Comparison of ENCODE assay signal across 25 cellular contexts in the genomic region with DNA sequence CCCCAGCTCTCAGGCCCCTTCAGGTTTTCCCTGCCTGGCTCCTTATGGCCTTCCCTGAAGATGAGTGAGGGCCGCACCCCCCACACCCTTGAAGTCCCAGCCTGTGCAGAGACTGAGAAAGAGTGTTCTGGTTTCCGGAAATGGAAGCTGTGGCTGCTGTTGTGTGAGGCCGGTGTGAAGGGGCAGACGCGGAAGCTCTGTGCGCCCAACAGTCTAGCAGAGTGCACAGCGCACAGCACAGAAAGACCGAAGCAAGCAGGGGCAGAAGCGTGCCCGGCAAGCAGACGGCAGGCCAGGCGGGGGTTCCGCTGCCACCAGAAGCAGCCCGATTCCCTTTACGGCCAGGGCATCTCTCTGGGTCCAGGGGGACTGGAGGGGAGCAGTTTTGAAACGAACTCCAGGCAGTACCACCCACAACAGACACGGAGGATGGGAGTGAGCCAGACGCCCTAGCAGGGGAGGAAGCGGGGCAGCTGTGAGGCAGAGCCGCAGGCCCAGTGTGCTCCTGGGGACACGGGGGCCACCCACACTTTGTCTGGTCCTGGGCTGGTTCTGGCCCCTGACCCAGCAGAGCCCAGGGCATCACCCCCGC. TPM values are rescaled to one million over a fixed set of nuclear protein-coding genes. Genes with fewer than 3 reads are reported as not detected.
DNase-seq lines count a peak whose midpoint lies in the region; ATAC-seq, FAIRE-seq and TF ChIP-seq lines count a peak whose summit lies in the region.
"Had no signal": no experiment of that assay in that cellular context is flagged by ENCODE, and none has a peak within 500 bp of the region (broad histone marks: within the 10 kb centered on the region; RNA-seq: fewer than 3 reads in every experiment).

No MANE protein-coding gene starts in this region.

- no peak overlapping the region for H2BK120ac ChIP-seq in H1 (replicated peaks; ENCODE audit: low read depth, low read length)

- peak overlapping the region; percentile 86 for H3K4me3 Mint-ChIP-seq in CD4-positive, alpha-beta T cell
- H3K4me3 Mint-ChIP-seq in T-cell, result peak overlapping the region; percentile 62 to 68 (median 67)
- H3K4me3 Mint-ChIP-seq: activated B cell treated with CpG ODN at 0.5 μM for 24 hours; activated T-helper 1 cell treated with anti-CD3 and anti-CD28 coated beads, Interleukin-12 subunit alpha, Interleukin-12 subunit beta, Interleukin-2, Interleukin-4 antibody, amounts not matched to agents 30 ng/mL and 10 ng/mL and 1 ng/mL, durations not matched to agents 14 hours and 24 hours and 36 hours; mesothelial cell of epicardium had no signal

- H3K56ac ChIP-seq in H1 (replicated peaks; ENCODE audit: insufficient read length, low read depth, low read length), result no peak overlapping the region

- H3K4me2 ChIP-seq in SK-N-SH (no peak overlapping the region), H1 (ENCODE audit: insufficient read depth in 1 of 2, low read depth in 2 of 2, low read length in 2 of 2) (no peak overlapping the region)

- no peaks in the 10 kb centered on the region for H3F3A ChIP-seq in SK-N-SH (replicated peaks; ENCODE audit: insufficient read depth)

- H3K27me3 ChIP-seq in SK-N-SH (ENCODE audit: insufficient read depth) (peaks cover 70% of the 10 kb centered on the region), H1 (replicated peaks in 1 of 4; ENCODE audit: control insufficient read depth in 3 of 4, extremely low read depth in 1 of 4, insufficient read depth in 3 of 4, low read length in 3 of 4) (no peaks in the 10 kb centered on the region)
- H3K27me3 ChIP-seq in CD4-positive, alpha-beta T cell (ENCODE audit: control insufficient read depth, insufficient read depth, low read length), result no peaks in the 10 kb centered on the region
- H3K27me3 ChIP-seq: neutrophil had no signal

- H4K8ac ChIP-seq in H1 (ENCODE audit: extremely low read depth, insufficient read depth, low read length), result peak overlapping the region; percentile 57; the same call in 1 of the 2 replicates

- DNase-seq in SK-N-SH, result no peak
- peak in 1 of 10 experiments; percentile 15 for DNase-seq in CD4-positive, alpha-beta T cell
- DNase-seq in T-cell, result peak in 7 of 34 experiments; percentile 7 to 33 (median 10)
- DNase-seq in H1 (ENCODE audit: low read depth in 1 of 2, low spot score in 2 of 2), result no peak
- no peak for DNase-seq in NCI-H2081 (lab: John Stamatoyannopoulos, UW)
- DNase-seq: activated B cell treated with CpG ODN at 0.5 μM for 24 hours, C1 segment of cervical spinal cord, DMS79 treated with DMSO at 0.1 percent for 48 hours, KBM-7, NCI-H2227 treated with DMSO at 0.1 percent for 48 hours, trophoblast cell had no signal

- no peak for TF ChIP-seq RAD21 in SK-N-SH (IDR thresholded peaks at IDR 0.05; ENCODE audit: low read length)
- TF ChIP-seq RAD21 in H1 (IDR thresholded peaks at IDR 0.05 in 1 of 2, conservative IDR thresholded peaks at IDR 0.05 in 1 of 2; ENCODE audit: low read depth in 2 of 2, low read length in 2 of 2), result no peak

- H2AK5ac ChIP-seq in H1 (ENCODE audit: low read depth, low read length), result no peak overlapping the region

- no peak overlapping the region for H3K23ac ChIP-seq in H1 (ENCODE audit: insufficient read length)

- no peak overlapping the region for H4K5ac ChIP-seq in H1 (ENCODE audit: insufficient read length, low read depth, low read length)

- H2BK12ac ChIP-seq in H1 (ENCODE audit: low read depth, low read length), result no peak overlapping the region

- no peak overlapping the region for H2BK5ac ChIP-seq in H1 (ENCODE audit: low read depth, low read length)

- H3K27me3 Mint-ChIP-seq in CD4-positive, alpha-beta T cell, result no peaks in the 10 kb centered on the region
- no peaks in the 10 kb centered on the region for H3K27me3 Mint-ChIP-seq in T-cell
- H3K27me3 Mint-ChIP-seq: activated B cell treated with CpG ODN at 0.5 μM for 24 hours had no signal

- H3K9ac ChIP-seq in SK-N-SH (no peak overlapping the region), H1 (replicated peaks in 1 of 4; ENCODE audit: extremely low read depth in 1 of 4, low read depth in 3 of 4, low read length in 3 of 4) (no peak overlapping the region)

- no peak for FAIRE-seq in H1 (lab: Jason Lieb, UNC)
- FAIRE-seq: A204.1, astrocyte, GM18507 had no signal

- POLR2A ChIA-PET in SK-N-SH (lab: Yijun Ruan, JAX) (no interaction called here), T-cell (lab: Charles Lee) (no interaction called here), H1 (lab: Charles Lee; ENCODE audit: partially characterized antibody) (interaction anchor here (1.1 to 1.8 kb wide), 2 partner anchors 14 to 26 kb away, joined by 3 to 4 read pairs; no protein-coding TSS in a partner anchor)
- POLR2A ChIA-PET in CD4-positive, alpha-beta T cell (lab: Charles Lee), result no interaction called here

- ATAC-seq in SK-N-SH treated with all-trans-retinoic acid at 6 μM for 48 hours (peak; percentile 31), T-cell (replicated peaks in 1 of 4) (peak; percentile 69 to 82 (median 80)), HG03108 (IDR thresholded peaks at IDR 0.05; ENCODE audit: unreplicated experiment) (no peak), HG02973 (IDR thresholded peaks at IDR 0.05; ENCODE audit: unreplicated experiment) (no peak)
- peak; percentile 68 for ATAC-seq in CD4-positive, alpha-beta T cell (ENCODE audit: poor library complexity)

- no peak overlapping the region for H2AFZ ChIP-seq in SK-N-SH (ENCODE audit: low read depth)
- no peak overlapping the region for H2AFZ ChIP-seq in H1 (ENCODE audit: low read length)

- H3K4me1 ChIP-seq in SK-N-SH (ENCODE audit: control insufficient read depth in 1 of 2, insufficient read depth in 2 of 2, low read depth in 1 of 2, low read length in 1 of 2) (no peaks in the 10 kb centered on the region), H1 (replicated peaks in 1 of 4; ENCODE audit: control insufficient read depth in 3 of 4, insufficient read depth in 4 of 4, low read length in 3 of 4) (no peaks in the 10 kb centered on the region)

- no peaks in the 10 kb centered on the region for H3K36me3 Mint-ChIP-seq in CD4-positive, alpha-beta T cell (ENCODE audit: low read depth)
- H3K36me3 Mint-ChIP-seq in T-cell, result no peaks in the 10 kb centered on the region

- H3K14ac ChIP-seq in H1 (ENCODE audit: insufficient read length), result no peak overlapping the region

- no peak overlapping the region for H3K4ac ChIP-seq in H1 (replicated peaks; ENCODE audit: insufficient read length, low read depth, low read length)

- H3K79me2 ChIP-seq in SK-N-SH (ENCODE audit: insufficient read depth) (no peaks in the 10 kb centered on the region), H1 (ENCODE audit: control insufficient read depth in 1 of 2, insufficient read depth in 2 of 2, low read length in 2 of 2) (no peaks in the 10 kb centered on the region)

- H3K27ac Mint-ChIP-seq in CD4-positive, alpha-beta T cell, result no peak overlapping the region
- peak overlapping the region; percentile 88 to 89 for H3K27ac Mint-ChIP-seq in T-cell
- H3K27ac Mint-ChIP-seq: activated B cell treated with CpG ODN at 0.5 μM for 24 hours; activated T-helper 1 cell treated with anti-CD3 and anti-CD28 coated beads, Interleukin-12 subunit alpha, Interleukin-12 subunit beta, Interleukin-2, Interleukin-4 antibody, amounts not matched to agents 30 ng/mL and 10 ng/mL and 1 ng/mL, durations not matched to agents 14 hours and 24 hours and 36 hours; mesothelial cell of epicardium had no signal

- H3K4me3 ChIP-seq in SK-N-SH (ENCODE audit: low read depth in 2 of 2, low read length in 1 of 2) (no peak overlapping the region), H1 (ENCODE audit: extremely low read depth in 1 of 4, insufficient read depth in 2 of 4, low read depth in 3 of 4, low read length in 4 of 4) (no peak overlapping the region)

- H2BK15ac ChIP-seq in H1 (ENCODE audit: low read length), result no peak overlapping the region

- intact Hi-C loops in CD4-positive, alpha-beta T cell (cut with DNase I, micrococcal nuclease), result no loop called here

- WGBS in SK-N-SH (ENCODE audit: low lambda C conversion rate), result 13% methylated on average over 21 of the region's 22 CpGs
- WGBS in H1 (ENCODE audit: extremely low coverage in 1 of 2, insufficient coverage in 1 of 2, insufficient read length in 1 of 2, insufficient replicate concordance in 2 of 2, low coverage in 1 of 2, low lambda C conversion rate in 2 of 2, missing lambda C conversion rate in 1 of 2), 2 experiments, result 94% methylated on average over 21 of the region's 22 CpGs; no CpG with 5 or more reads in 1 of the 2 experiments

- H3K9me3 ChIP-seq in SK-N-SH (no peaks in the 10 kb centered on the region), H1 (ENCODE audit: insufficient read depth in 2 of 2, low read depth in 1 of 2, low read length in 1 of 2) (no peaks in the 10 kb centered on the region)
- H3K9me3 ChIP-seq in CD4-positive, alpha-beta T cell (ENCODE audit: control insufficient read depth, low read length), result no peaks in the 10 kb centered on the region
- H3K9me3 ChIP-seq: neutrophil had no signal

- H3K9me3 Mint-ChIP-seq in CD4-positive, alpha-beta T cell, result no peaks in the 10 kb centered on the region
- H3K9me3 Mint-ChIP-seq in T-cell, result no peaks in the 10 kb centered on the region
- H3K9me3 Mint-ChIP-seq: activated B cell treated with CpG ODN at 0.5 μM for 24 hours; activated T-helper 1 cell treated with anti-CD3 and anti-CD28 coated beads, Interleukin-12 subunit alpha, Interleukin-12 subunit beta, Interleukin-2, Interleukin-4 antibody, amounts not matched to agents 30 ng/mL and 10 ng/mL and 1 ng/mL, durations not matched to agents 14 hours and 24 hours and 36 hours; mesothelial cell of epicardium had no signal

- H2BK20ac ChIP-seq in H1 (ENCODE audit: low read length), result no peak overlapping the region

- CTCF ChIA-PET in SK-N-SH (lab: Yijun Ruan, JAX), result interaction anchor here (0.7 to 1.9 kb wide), 4 partner anchors 10 to 105 kb away, joined by 3 to 7 read pairs (median 4); no protein-coding TSS in a partner anchor
- CTCF ChIA-PET in CD4-positive, alpha-beta T cell (lab: Charles Lee), result no interaction called here
- CTCF ChIA-PET in T-cell (lab: Charles Lee), result no interaction called here
- CTCF ChIA-PET in H1 (lab: Charles Lee; ENCODE audit: partially characterized antibody), result interaction anchor here (1.7 kb wide), 1 partner anchor 10 kb away, joined by 6 read pairs; no protein-coding TSS in a partner anchor

- H3K9me2 ChIP-seq in SK-N-SH, result no peaks in the 10 kb centered on the region

- H4K20me1 ChIP-seq in SK-N-SH (ENCODE audit: insufficient read depth), result 0 out of 2 replicates have a peak, but pooled peaks cover 2% of the 10 kb centered on the region
- peaks cover 2 to 11% of the 10 kb centered on the region in 2 experiments for H4K20me1 ChIP-seq in H1 (replicated peaks in 1 of 2; ENCODE audit: control insufficient read depth in 1 of 2, insufficient read depth in 2 of 2, low read length in 2 of 2)

- H3K36me3 ChIP-seq in SK-N-SH (replicated peaks in 1 of 2; ENCODE audit: control insufficient read depth in 1 of 2, insufficient read depth in 2 of 2, low read length in 1 of 2) (no peaks in the 10 kb centered on the region), H1 (ENCODE audit: control insufficient read depth in 2 of 4, insufficient read depth in 4 of 4, low read length in 3 of 4) (peaks cover 0 to 45% (median 3%) of the 10 kb centered on the region in 4 experiments; a peak in 4 of 8 replicates)
- H3K36me3 ChIP-seq: neutrophil had no signal

- no peak for TF ChIP-seq POLR2A in H1 (IDR thresholded peaks at IDR 0.05; ENCODE audit: control extremely low read depth in 1 of 2, low read depth in 2 of 2, low read length in 2 of 2)

- TF ChIP-seq EP300 in SK-N-SH (IDR thresholded peaks at IDR 0.05; ENCODE audit: borderline replicate concordance in 1 of 2, low read depth in 1 of 2, low read length in 1 of 2), result no peak
- no peak for TF ChIP-seq EP300 in H1 (IDR thresholded peaks at IDR 0.05; ENCODE audit: borderline replicate concordance in 1 of 2, low read depth in 2 of 2, low read length in 2 of 2)

- no peak for TF ChIP-seq CTCF in SK-N-SH (IDR thresholded peaks at IDR 0.05)
- no peak for TF ChIP-seq CTCF in CD4-positive, alpha-beta T cell (IDR thresholded peaks at IDR 0.05)
- TF ChIP-seq CTCF in H1 (IDR thresholded peaks at IDR 0.05; ENCODE audit: control extremely low read depth in 1 of 3, insufficient read depth in 1 of 3, low read depth in 1 of 3, low read length in 3 of 3), result no peak

- no peak overlapping the region for H4K91ac ChIP-seq in H1 (replicated peaks; ENCODE audit: insufficient read length, low read length)

- no peaks in the 10 kb centered on the region for H3K79me1 ChIP-seq in H1 (ENCODE audit: low read depth, low read length)

- H3K4me1 Mint-ChIP-seq in CD4-positive, alpha-beta T cell (ENCODE audit: low read depth), result peaks cover 5% of the 10 kb centered on the region
- peaks cover 0 to 7% (median 2%) of the 10 kb centered on the region in 3 donors for H3K4me1 Mint-ChIP-seq in T-cell
- H3K4me1 Mint-ChIP-seq: activated B cell treated with CpG ODN at 0.5 μM for 24 hours, mesothelial cell of epicardium had no signal

- H3K18ac ChIP-seq in H1 (ENCODE audit: extremely low read depth, low read length), result no peak overlapping the region

- H3K23me2 ChIP-seq in H1 (ENCODE audit: low read depth, low read length), result no peaks in the 10 kb centered on the region

- H3K27ac ChIP-seq in SK-N-SH (ENCODE audit: low read depth in 2 of 2, low read length in 1 of 2), result no peak overlapping the region
- no peak overlapping the region for H3K27ac ChIP-seq in CD4-positive, alpha-beta T cell (ENCODE audit: low read depth, low read length)
- no peak overlapping the region for H3K27ac ChIP-seq in H1 (ENCODE audit: low read depth, low read length)
- H3K27ac ChIP-seq: HL-60, neutrophil had no signal

RNA-seq across cellular contexts. Expression of gene TPSG1, which starts 16.7 kb away (rescaled TPM):
- not detected in 2 replicates for polyA plus RNA-seq in SK-N-SH (2012; rRNA removed)
- not detected in 2 replicates for polyA plus RNA-seq in SK-N-SH (2012; cell fraction: cytosol; rRNA removed)
- polyA plus RNA-seq in SK-N-SH (2012; cell fraction: nucleus; rRNA removed), result 0.05 TPM in 1 of 2 replicates, not detected in the other
- total RNA-seq in CD4-positive, alpha-beta T cell, result not detected
- total RNA-seq in T-cell, result not detected
- total RNA-seq in H1 (2021; fragmentation: NEBNext Ultra II Directional; extraction: Animal tissue kit (Norgen Biotek cat#: 25700)), result not detected in 2 replicates
- polyA plus RNA-seq in H1 (2011; rRNA removed), result not detected in 2 replicates
- polyA plus RNA-seq in H1 (2011; cell fraction: cytosol; rRNA removed), result not detected
- not detected for polyA plus RNA-seq in H1 (2011; cell fraction: nucleus; rRNA removed)
- polyA plus RNA-seq in H1 (2012, experiment 1 of 2), result 0.55 to 0.76 TPM (median 0.67 TPM) in 4 replicates
- polyA plus RNA-seq in H1 (2012, experiment 2 of 2), result not detected
- not detected for polyA plus RNA-seq in H1 (2013, experiment 1 of 2)
- polyA plus RNA-seq in H1 (2013, experiment 2 of 2), result not detected
- polyA minus RNA-seq in H1 (2011; rRNA and poly(A)+ RNA removed), result not detected in 2 replicates
- not detected for polyA minus RNA-seq in H1 (2011; cell fraction: cytosol; rRNA and poly(A)+ RNA removed)
- not detected for polyA minus RNA-seq in H1 (2011; cell fraction: nucleus; rRNA and poly(A)+ RNA removed)
- total RNA-seq: activated B cell treated with CpG ODN at 0.5 μM for 24 hours; activated T-helper 1 cell treated with anti-CD3 and anti-CD28 coated beads, Interleukin-12 subunit alpha, Interleukin-12 subunit beta, Interleukin-2, Interleukin-4 antibody, amounts not matched to agents 30 ng/mL and 10 ng/mL and 1 ng/mL, durations not matched to agents 14 hours and 24 hours and 36 hours; astrocyte; fibroblast of villous mesenchyme; mesothelial cell of epicardium; renal cortical epithelial cell; T-helper 1 cell treated with Interleukin-12 subunit alpha and Interleukin-12 subunit beta and Interleukin-4 antibody, amounts not matched to agents 30 ng/mL and 1 ng/mL, for 36 hours had no signal

RNA-seq across cellular contexts. Expression of gene TPSB2, which starts 21.6 kb away (rescaled TPM):
- polyA plus RNA-seq in SK-N-SH (2012; rRNA removed) (not detected in 2 replicates), H1 (2011; rRNA removed) (0.08 TPM in 1 of 2 replicates, not detected in the other)
- not detected in 2 replicates for polyA plus RNA-seq in SK-N-SH (2012; cell fraction: cytosol; rRNA removed)
- polyA plus RNA-seq in SK-N-SH (2012; cell fraction: nucleus; rRNA removed), result not detected in 2 replicates
- total RNA-seq in CD4-positive, alpha-beta T cell, result not detected
- 1 to 10 TPM in 1 of 5 donors, under 1 TPM in 3, not detected in 1; 0.32 to 4.3 (median 0.52) TPM for total RNA-seq in T-cell
- not detected in 2 replicates for total RNA-seq in H1 (2021; fragmentation: NEBNext Ultra II Directional; extraction: Animal tissue kit (Norgen Biotek cat#: 25700))
- 0.06 TPM for polyA plus RNA-seq in H1 (2011; cell fraction: cytosol; rRNA removed)
- 0.50 TPM for polyA plus RNA-seq in H1 (2011; cell fraction: nucleus; rRNA removed)
- polyA plus RNA-seq in H1 (2012, experiment 1 of 2), result not detected in 4 replicates
- polyA plus RNA-seq in H1 (2012, experiment 2 of 2), result not detected
- polyA plus RNA-seq in H1 (2013, experiment 1 of 2), result not detected
- polyA plus RNA-seq in H1 (2013, experiment 2 of 2), result not detected
- not detected in 2 replicates for polyA minus RNA-seq in H1 (2011; rRNA and poly(A)+ RNA removed)
- not detected for polyA minus RNA-seq in H1 (2011; cell fraction: cytosol; rRNA and poly(A)+ RNA removed)
- not detected for polyA minus RNA-seq in H1 (2011; cell fraction: nucleus; rRNA and poly(A)+ RNA removed)
- total RNA-seq: activated B cell treated with CpG ODN at 0.5 μM for 24 hours; activated T-helper 1 cell treated with anti-CD3 and anti-CD28 coated beads, Interleukin-12 subunit alpha, Interleukin-12 subunit beta, Interleukin-2, Interleukin-4 antibody, amounts not matched to agents 30 ng/mL and 10 ng/mL and 1 ng/mL, durations not matched to agents 14 hours and 24 hours and 36 hours; astrocyte; fibroblast of villous mesenchyme; mesothelial cell of epicardium; renal cortical epithelial cell; T-helper 1 cell treated with Interleukin-12 subunit alpha and Interleukin-12 subunit beta and Interleukin-4 antibody, amounts not matched to agents 30 ng/mL and 1 ng/mL, for 36 hours had no signal

RNA-seq across cellular contexts. Expression of gene TPSAB1, which starts 32.2 kb away (rescaled TPM):
- polyA plus RNA-seq in SK-N-SH (2012; rRNA removed) (not detected in 2 replicates), H1 (2011; rRNA removed) (0.09 TPM in 2 replicates)
- not detected in 2 replicates for polyA plus RNA-seq in SK-N-SH (2012; cell fraction: cytosol; rRNA removed)
- 0.06 TPM in 1 of 2 replicates, not detected in the other for polyA plus RNA-seq in SK-N-SH (2012; cell fraction: nucleus; rRNA removed)
- total RNA-seq in CD4-positive, alpha-beta T cell, result under 1 TPM in 1 of 2 experiments, not detected in 1; 0.22 TPM
- total RNA-seq in T-cell, result 1 to 10 TPM in 2 of 5 donors, under 1 TPM in 1, not detected in 2; 0.39 to 1.6 (median 1.2) TPM
- total RNA-seq in H1 (2021; fragmentation: NEBNext Ultra II Directional; extraction: Animal tissue kit (Norgen Biotek cat#: 25700)), result not detected in 2 replicates
- 0.12 TPM for polyA plus RNA-seq in H1 (2011; cell fraction: cytosol; rRNA removed)
- 1.5 TPM for polyA plus RNA-seq in H1 (2011; cell fraction: nucleus; rRNA removed)
- polyA plus RNA-seq in H1 (2012, experiment 1 of 2), result not detected in 4 replicates
- polyA plus RNA-seq in H1 (2012, experiment 2 of 2), result not detected
- polyA plus RNA-seq in H1 (2013, experiment 1 of 2), result not detected
- polyA plus RNA-seq in H1 (2013, experiment 2 of 2), result not detected
- not detected in 2 replicates for polyA minus RNA-seq in H1 (2011; rRNA and poly(A)+ RNA removed)
- not detected for polyA minus RNA-seq in H1 (2011; cell fraction: cytosol; rRNA and poly(A)+ RNA removed)
- polyA minus RNA-seq in H1 (2011; cell fraction: nucleus; rRNA and poly(A)+ RNA removed), result not detected
- total RNA-seq: activated B cell treated with CpG ODN at 0.5 μM for 24 hours; activated T-helper 1 cell treated with anti-CD3 and anti-CD28 coated beads, Interleukin-12 subunit alpha, Interleukin-12 subunit beta, Interleukin-2, Interleukin-4 antibody, amounts not matched to agents 30 ng/mL and 10 ng/mL and 1 ng/mL, durations not matched to agents 14 hours and 24 hours and 36 hours; astrocyte; fibroblast of villous mesenchyme; H4; mesothelial cell of epicardium; renal cortical epithelial cell; T-helper 1 cell treated with Interleukin-12 subunit alpha and Interleukin-12 subunit beta and Interleukin-4 antibody, amounts not matched to agents 30 ng/mL and 1 ng/mL, for 36 hours had no signal

RNA-seq across cellular contexts. Expression of gene TPSD1, which starts 47.5 kb away (rescaled TPM):
- polyA plus RNA-seq in SK-N-SH (2012; rRNA removed) (not detected in 2 replicates), H1 (2011; rRNA removed) (0.26 and 0.61 TPM in 2 replicates)
- not detected in 2 replicates for polyA plus RNA-seq in SK-N-SH (2012; cell fraction: cytosol; rRNA removed)
- polyA plus RNA-seq in SK-N-SH (2012; cell fraction: nucleus; rRNA removed), result not detected in 2 replicates
- total RNA-seq in CD4-positive, alpha-beta T cell, result not detected
- total RNA-seq in T-cell, result under 1 TPM in 4 of 5 donors, not detected in 1; 0.28 to 0.40 (median 0.31) TPM
- not detected in 2 replicates for total RNA-seq in H1 (2021; fragmentation: NEBNext Ultra II Directional; extraction: Animal tissue kit (Norgen Biotek cat#: 25700))
- polyA plus RNA-seq in H1 (2011; cell fraction: cytosol; rRNA removed), result 0.62 TPM
- 8.5 TPM for polyA plus RNA-seq in H1 (2011; cell fraction: nucleus; rRNA removed)
- polyA plus RNA-seq in H1 (2012, experiment 1 of 2), result 0.42 to 1.1 TPM (median 0.70 TPM) in 4 replicates
- polyA plus RNA-seq in H1 (2012, experiment 2 of 2), result 0.18 TPM
- polyA plus RNA-seq in H1 (2013, experiment 1 of 2), result 0.36 TPM
- 0.17 TPM for polyA plus RNA-seq in H1 (2013, experiment 2 of 2)
- polyA minus RNA-seq in H1 (2011; rRNA and poly(A)+ RNA removed), result 0.28 TPM in 1 of 2 replicates, not detected in the other
- not detected for polyA minus RNA-seq in H1 (2011; cell fraction: cytosol; rRNA and poly(A)+ RNA removed)
- not detected for polyA minus RNA-seq in H1 (2011; cell fraction: nucleus; rRNA and poly(A)+ RNA removed)
- total RNA-seq: activated B cell treated with CpG ODN at 0.5 μM for 24 hours; activated T-helper 1 cell treated with anti-CD3 and anti-CD28 coated beads, Interleukin-12 subunit alpha, Interleukin-12 subunit beta, Interleukin-2, Interleukin-4 antibody, amounts not matched to agents 30 ng/mL and 10 ng/mL and 1 ng/mL, durations not matched to agents 14 hours and 24 hours and 36 hours; astrocyte; fibroblast of villous mesenchyme; H4; mesothelial cell of epicardium; renal cortical epithelial cell; T-helper 1 cell treated with Interleukin-12 subunit alpha and Interleukin-12 subunit beta and Interleukin-4 antibody, amounts not matched to agents 30 ng/mL and 1 ng/mL, for 36 hours had no signal

RNA-seq across cellular contexts. Expression of gene CACNA1H, which starts 55.4 kb away (rescaled TPM):
- polyA plus RNA-seq in SK-N-SH (2012; rRNA removed) (not detected in 2 replicates), H1 (2011; rRNA removed) (14.0 and 27.4 TPM in 2 replicates)
- polyA plus RNA-seq in SK-N-SH (2012; cell fraction: cytosol; rRNA removed), result not detected in 2 replicates
- not detected in 2 replicates for polyA plus RNA-seq in SK-N-SH (2012; cell fraction: nucleus; rRNA removed)
- total RNA-seq in CD4-positive, alpha-beta T cell, result 1 to 10 TPM; 5.7 to 6.3 TPM
- total RNA-seq in T-cell, result 1 to 10 TPM; 3.4 to 8.2 (median 4.8) TPM
- total RNA-seq in H1 (2021; fragmentation: NEBNext Ultra II Directional; extraction: Animal tissue kit (Norgen Biotek cat#: 25700)), result 27.2 and 28.7 TPM in 2 replicates
- 21.0 TPM for polyA plus RNA-seq in H1 (2011; cell fraction: cytosol; rRNA removed)
- polyA plus RNA-seq in H1 (2011; cell fraction: nucleus; rRNA removed), result 192 TPM
- 17.0 to 33.1 TPM (median 28.7 TPM) in 4 replicates for polyA plus RNA-seq in H1 (2012, experiment 1 of 2)
- 13.4 TPM for polyA plus RNA-seq in H1 (2012, experiment 2 of 2)
- polyA plus RNA-seq in H1 (2013, experiment 1 of 2), result 23.4 TPM
- polyA plus RNA-seq in H1 (2013, experiment 2 of 2), result 21.4 TPM
- polyA minus RNA-seq in H1 (2011; rRNA and poly(A)+ RNA removed), result 19.8 and 20.5 TPM in 2 replicates
- polyA minus RNA-seq in H1 (2011; cell fraction: cytosol; rRNA and poly(A)+ RNA removed), result 16.3 TPM
- polyA minus RNA-seq in H1 (2011; cell fraction: nucleus; rRNA and poly(A)+ RNA removed), result 43.3 TPM

Comparison
In these comparisons a context has a peak if more than half of its experiments do, and no peak if none do; other contexts are left out.
1. ATAC-seq: peak in SK-N-SH treated with all-trans-retinoic acid at 6 μM for 48 hours (single experiment), CD4-positive, alpha-beta T cell (single experiment) and T-cell (4 of 4); none in HG03108 (single experiment) and HG02973 (single experiment).
2. CTCF ChIA-PET loops: an anchor here in SK-N-SH (0.7 to 1.9 kb wide) and H1 (1.7 kb wide); none called in CD4-positive, alpha-beta T cell and T-cell.